In the genomic region with DNA sequence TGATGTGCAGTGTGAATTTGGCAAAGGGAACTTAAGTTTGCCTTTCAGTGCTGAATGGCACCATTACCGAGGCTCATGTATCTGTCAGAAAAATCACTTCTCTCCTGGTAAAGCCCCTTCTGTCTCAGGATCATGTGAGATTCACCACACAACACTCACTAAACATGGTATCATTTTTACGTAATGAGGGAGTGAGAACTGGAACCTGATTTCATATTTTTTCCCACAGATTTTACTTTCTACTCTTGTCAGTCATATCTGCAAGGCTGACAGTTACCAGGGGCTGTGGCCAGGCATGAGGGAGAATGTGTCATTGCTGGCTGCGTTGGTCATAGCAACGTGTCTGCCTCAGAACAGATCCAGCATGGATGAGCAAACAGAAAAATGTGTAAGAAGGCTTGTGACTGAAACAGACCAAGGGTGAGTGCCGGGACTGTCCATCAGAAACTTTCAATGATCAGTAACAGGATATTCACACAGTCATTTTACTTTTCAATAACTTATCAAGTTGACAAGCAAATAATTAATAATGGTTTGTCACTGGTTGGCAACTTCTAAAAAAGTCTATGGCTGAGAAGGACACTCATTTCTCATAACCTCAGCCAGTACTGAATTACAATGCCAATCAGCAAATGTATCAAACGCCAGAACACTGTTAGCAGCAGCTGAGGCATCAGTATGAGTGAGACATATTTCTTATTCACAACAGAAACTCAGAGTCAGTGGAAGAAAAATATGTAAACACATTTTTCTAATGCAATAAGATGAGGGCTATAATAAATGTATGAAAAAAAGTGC, we compare ENCODE assay signal across 8 cellular contexts.
A peak's percentile ranks its signal among the peaks of the same experiment; 100 is the strongest.
DNase-seq lines count a peak whose midpoint lies in the region; ATAC-seq and TF ChIP-seq lines count a peak whose summit lies in the region.

No MANE protein-coding gene starts in this region.

- peak; percentile 86 for ATAC-seq in GM19351 (IDR thresholded peaks at IDR 0.05; ENCODE audit: unreplicated experiment)
- peak; percentile 91 for ATAC-seq in HG03342 (IDR thresholded peaks at IDR 0.05; ENCODE audit: unreplicated experiment)
- ATAC-seq in gastrocnemius medialis, result peak; percentile 53 to 75

- intact Hi-C loops in mammary epithelial cell (cut with micrococcal nuclease), result no loop called here
- intact Hi-C loops in gastrocnemius medialis (cut with DNase I; ENCODE audit: low total_unique reads), result no loop called here
- intact Hi-C loops in posterior vena cava (cut with DNase I), result no loop called here

- DNase-seq in BE2C (peak; percentile 71), mammary epithelial cell (peak; percentile 95), gastrocnemius medialis (peak in 1 of 2 donors; percentile 46), posterior vena cava (ENCODE audit: low spot score) (no peak), Ammon's horn (ENCODE audit: low spot score) (no peak), COLO829 (ENCODE audit: low spot score) (no peak)

- TF ChIP-seq POLR2A in gastrocnemius medialis (IDR thresholded peaks at IDR 0.05), result no peak

- BruUV-seq in mammary epithelial cell (replicated peaks; lab: Mats Ljungman, UMichigan), result TSS peak; percentile 32

- H3K79me2 ChIP-seq in mammary epithelial cell (ENCODE audit: insufficient read depth, low read length), result no peaks in the 10 kb centered on the region

- CTCF ChIA-PET in mammary epithelial cell (lab: Charles Lee; ENCODE audit: low non-redundant PET), result no interaction called here

- WGBS in mammary epithelial cell (ENCODE audit: low coverage, missing lambda C conversion rate), result 66% methylated on average over 6 of the region's 6 CpGs

- H3K27me3 ChIP-seq in BE2C, result no peaks in the 10 kb centered on the region
- no peaks in the 10 kb centered on the region for H3K27me3 ChIP-seq in mammary epithelial cell (ENCODE audit: insufficient read depth, low read length)
- no peaks in the 10 kb centered on the region for H3K27me3 ChIP-seq in gastrocnemius medialis

- no peaks in the 10 kb centered on the region for H4K20me1 ChIP-seq in mammary epithelial cell (ENCODE audit: insufficient read depth, low read length)

- no peak overlapping the region for H3K9ac ChIP-seq in mammary epithelial cell (ENCODE audit: insufficient read depth, low read length)

- H3K9me3 ChIP-seq in BE2C (no peaks in the 10 kb centered on the region), mammary epithelial cell (replicated peaks; ENCODE audit: insufficient read depth, low read length) (no peaks in the 10 kb centered on the region), gastrocnemius medialis (no peaks in the 10 kb centered on the region)

- no peak overlapping the region for H2AFZ ChIP-seq in mammary epithelial cell (ENCODE audit: low read depth, low read length)

- H3K4me3 ChIP-seq in BE2C (ENCODE audit: low read depth, low read length) (no peak overlapping the region), mammary epithelial cell (replicated peaks in 1 of 3; ENCODE audit: insufficient read depth in 1 of 3, low read depth in 2 of 3, low read length in 3 of 3) (no peak overlapping the region), gastrocnemius medialis (no peak overlapping the region)

- no peak overlapping the region for H3K4me2 ChIP-seq in mammary epithelial cell (ENCODE audit: insufficient read depth, low read depth, low read length)

- H3K4me1 ChIP-seq in BE2C, result peaks cover 50% of the 10 kb centered on the region
- H3K4me1 ChIP-seq in mammary epithelial cell (ENCODE audit: insufficient read depth, low read length), result peaks cover 29% of the 10 kb centered on the region
- peaks cover 9 to 10% of the 10 kb centered on the region in 2 donors for H3K4me1 ChIP-seq in gastrocnemius medialis

- dilution Hi-C loops in mammary epithelial cell (cut with HindIII; ENCODE audit: low sequenced_read_pairs), result no loop called here

- in situ Hi-C loops in mammary epithelial cell (cut with MboI; ENCODE audit: low sequenced_read_pairs in 2 of 2) (no loop called here), gastrocnemius medialis (cut with MboI; ENCODE audit: low sequenced_read_pairs in 4 of 4) (no loop called here)

- TF ChIP-seq CTCF in BE2C (IDR thresholded peaks at IDR 0.05; ENCODE audit: low read depth, low read length), result no peak
- TF ChIP-seq CTCF in mammary epithelial cell (conservative IDR thresholded peaks at IDR 0.05 in 1 of 2, IDR thresholded peaks at IDR 0.05 in 1 of 2; ENCODE audit: extremely low read depth in 1 of 2, insufficient read depth in 1 of 2, low read depth in 1 of 2, low read length in 2 of 2), result no peak
- no peak for TF ChIP-seq CTCF in gastrocnemius medialis (IDR thresholded peaks at IDR 0.05 in 4 of 5, conservative IDR thresholded peaks at IDR 0.05 in 1 of 5)

- H3K36me3 ChIP-seq in BE2C, result no peaks in the 10 kb centered on the region
- H3K36me3 ChIP-seq in mammary epithelial cell (ENCODE audit: insufficient read depth, low read length), result no peaks in the 10 kb centered on the region
- H3K36me3 ChIP-seq in gastrocnemius medialis, result no peaks in the 10 kb centered on the region

- H3K27ac ChIP-seq in mammary epithelial cell (ENCODE audit: insufficient read depth, low read depth, low read length) (peak overlapping the region; percentile 26), gastrocnemius medialis (peak overlapping the region in 1 of 4 donors; percentile 11)

Comparison
In these comparisons a context has a peak if more than half of its experiments do, and no peak if none do; other contexts are left out.
1. DNase-seq: peak in BE2C (single experiment) and mammary epithelial cell (single experiment); none in posterior vena cava (single experiment), Ammon's horn (single experiment) and COLO829 (single experiment).
2. Peak in every context shown above with its lines, with median percentiles within 50 percentile points of each other: ATAC-seq.